10 cellular contexts compared by ENCODE assay signal in the genomic region with DNA sequence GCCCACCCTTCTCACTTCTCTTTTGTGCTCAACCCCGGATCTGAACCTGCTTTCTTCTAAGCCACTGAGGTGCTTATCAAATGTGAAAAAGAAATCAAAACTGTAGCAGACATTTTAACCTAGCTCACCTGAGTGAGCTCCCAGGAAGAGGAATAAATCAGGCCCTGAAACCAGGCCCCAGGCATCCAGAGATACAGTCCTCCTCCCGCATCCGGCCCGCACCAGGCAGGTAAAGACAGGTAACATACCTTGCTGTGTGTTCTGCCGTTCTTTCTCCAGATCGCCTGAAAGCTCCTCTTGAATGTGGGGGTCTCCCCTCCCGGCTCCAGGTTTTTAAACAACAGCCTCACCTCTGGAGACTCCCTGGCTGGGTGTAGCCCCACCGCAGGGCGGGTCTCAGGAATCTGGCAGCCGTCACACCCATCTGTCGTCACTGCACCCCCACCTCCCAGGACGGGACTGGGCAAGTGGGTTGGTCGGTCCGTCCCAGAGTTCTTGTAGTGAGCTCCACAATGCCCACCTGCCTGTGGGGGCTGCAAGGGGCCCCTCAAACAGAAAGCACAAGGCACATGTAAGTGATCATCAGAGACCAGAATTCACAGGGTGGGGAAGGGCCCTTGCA. TPM values are rescaled to one million over a fixed set of nuclear protein-coding genes. Genes with fewer than 3 reads are reported as not detected.
DNase-seq lines count a peak whose midpoint lies in the region; ATAC-seq and TF ChIP-seq lines count a peak whose summit lies in the region.
"Had no signal": no experiment of that assay in that cellular context is flagged by ENCODE, and none has a peak within 500 bp of the region (broad histone marks: within the 10 kb centered on the region; RNA-seq: fewer than 3 reads in every experiment).

A gene (minus strand): TSS at position 305 of the 622 bp plus-strand sequence. CDS start 1,481 bp downstream, outside the sequence.

- TF ChIP-seq POLR2A in suprapubic skin (IDR thresholded peaks at IDR 0.05): no peak

- no peaks in the 10 kb centered on the region for H3K27me3 Mint-ChIP-seq in activated CD4-positive, alpha-beta T cell treated with anti-CD3 and anti-CD28 coated beads, Interleukin-2, amount 10 ng/mL, durations not matched to agents 7 days and 5 days
- H3K27me3 Mint-ChIP-seq in activated T-helper 1 cell treated with anti-CD3 and anti-CD28 coated beads, Interleukin-12 subunit alpha, Interleukin-12 subunit beta, Interleukin-2, Interleukin-4 antibody, amounts not matched to agents 30 ng/mL and 10 ng/mL and 1 ng/mL, durations not matched to agents 14 hours and 24 hours and 36 hours (ENCODE audit: insufficient read depth): no peaks in the 10 kb centered on the region

- H3K9me3 Mint-ChIP-seq in activated CD4-positive, alpha-beta T cell treated with anti-CD3 and anti-CD28 coated beads, Interleukin-2, amount 10 ng/mL, durations not matched to agents 7 days and 5 days: no peaks in the 10 kb centered on the region
- no peaks in the 10 kb centered on the region for H3K9me3 Mint-ChIP-seq in activated T-helper 1 cell treated with anti-CD3 and anti-CD28 coated beads, Interleukin-12 subunit alpha, Interleukin-12 subunit beta, Interleukin-2, Interleukin-4 antibody, amounts not matched to agents 30 ng/mL and 10 ng/mL and 1 ng/mL, durations not matched to agents 14 hours and 24 hours and 36 hours

- no peaks in the 10 kb centered on the region for H3K9me3 ChIP-seq in left lung
- no peaks in the 10 kb centered on the region for H3K9me3 ChIP-seq in suprapubic skin
- H3K9me3 ChIP-seq: sigmoid colon, uterus had no signal

- peak within 1 kb of the TSS; percentile 83 for H3K27ac Mint-ChIP-seq in activated CD4-positive, alpha-beta T cell treated with anti-CD3 and anti-CD28 coated beads, Interleukin-2, amount 10 ng/mL, durations not matched to agents 7 days and 5 days
- peak within 1 kb of the TSS; percentile 96 for H3K27ac Mint-ChIP-seq in activated T-helper 1 cell treated with anti-CD3 and anti-CD28 coated beads, Interleukin-12 subunit alpha, Interleukin-12 subunit beta, Interleukin-2, Interleukin-4 antibody, amounts not matched to agents 30 ng/mL and 10 ng/mL and 1 ng/mL, durations not matched to agents 14 hours and 24 hours and 36 hours

- peaks cover 39% of the 10 kb centered on the region for H3K4me1 Mint-ChIP-seq in activated CD4-positive, alpha-beta T cell treated with anti-CD3 and anti-CD28 coated beads, Interleukin-2, amount 10 ng/mL, durations not matched to agents 7 days and 5 days
- peaks cover 74% of the 10 kb centered on the region for H3K4me1 Mint-ChIP-seq in activated T-helper 1 cell treated with anti-CD3 and anti-CD28 coated beads, Interleukin-12 subunit alpha, Interleukin-12 subunit beta, Interleukin-2, Interleukin-4 antibody, amounts not matched to agents 30 ng/mL and 10 ng/mL and 1 ng/mL, durations not matched to agents 14 hours and 24 hours and 36 hours (ENCODE audit: low read depth)

- no peak for DNase-seq in activated CD4-positive, alpha-beta T cell treated with anti-CD3 and anti-CD28 coated beads, Interleukin-2, amount 10 ng/mL, durations not matched to agents 7 days and 5 days
- no peak for DNase-seq in activated CD4-positive, alpha-beta T cell treated with anti-CD3 and anti-CD28 coated beads, Interleukin-2, amount 50 U/mL, for 48 hours
- DNase-seq in activated T-helper 1 cell treated with anti-CD3 and anti-CD28 coated beads, Interleukin-12 subunit alpha, Interleukin-12 subunit beta, Interleukin-2, Interleukin-4 antibody, amounts not matched to agents 30 ng/mL and 10 ng/mL and 1 ng/mL, durations not matched to agents 14 hours and 24 hours and 36 hours (ENCODE audit: low spot score): no peak
- DNase-seq in left lung (peak; percentile 69 to 91), suprapubic skin (ENCODE audit: low spot score in 2 of 2) (no peak), 8988T (no peak), AG20443 (ENCODE audit: low spot score) (no peak)
- no peak for DNase-seq in stimulated activated CD4-positive, alpha-beta T cell treated with anti-CD3 and anti-CD28 coated beads, Interleukin-4, amount 100 ng/mL, for 1 hour
- DNase-seq: uterus had no signal

- H3K4me3 ChIP-seq in left lung (peak within 1 kb of the TSS; percentile 7 to 35), suprapubic skin (peak within 1 kb of the TSS; percentile 27)
- H3K4me3 ChIP-seq: sigmoid colon, uterus had no signal

- TF ChIP-seq CTCF in left lung (IDR thresholded peaks at IDR 0.05): no peak
- TF ChIP-seq CTCF in suprapubic skin (IDR thresholded peaks at IDR 0.05): no peak

- H3K4me1 ChIP-seq in left lung (peaks cover 35 to 93% of the 10 kb centered on the region in 2 donors), suprapubic skin (peaks cover 70% of the 10 kb centered on the region)
- H3K4me1 ChIP-seq: uterus had no signal

- POLR2A ChIA-PET in activated CD4-positive, alpha-beta T cell treated with anti-CD3 and anti-CD28 coated beads, Interleukin-2, amount 10 ng/mL, durations not matched to agents 7 days and 5 days (lab: Charles Lee): no interaction called here

- 40% methylated on average over 14 of the region's 14 CpGs for WGBS in suprapubic skin

- CTCF ChIA-PET in activated CD4-positive, alpha-beta T cell treated with anti-CD3 and anti-CD28 coated beads, Interleukin-2, amount 10 ng/mL, durations not matched to agents 7 days and 5 days (lab: Charles Lee): interaction anchor here (0.7 to 2.0 kb wide), 10 partner anchors 10 to 104 kb away, joined by 3 to 7 read pairs (median 4); a partner anchor contains a TSS

- H3K36me3 Mint-ChIP-seq in activated CD4-positive, alpha-beta T cell treated with anti-CD3 and anti-CD28 coated beads, Interleukin-2, amount 10 ng/mL, durations not matched to agents 7 days and 5 days (ENCODE audit: low read depth): no peaks in the 10 kb centered on the region
- H3K36me3 Mint-ChIP-seq in activated T-helper 1 cell treated with anti-CD3 and anti-CD28 coated beads, Interleukin-12 subunit alpha, Interleukin-12 subunit beta, Interleukin-2, Interleukin-4 antibody, amounts not matched to agents 30 ng/mL and 10 ng/mL and 1 ng/mL, durations not matched to agents 14 hours and 24 hours and 36 hours (ENCODE audit: low read depth): peaks cover 4% of the 10 kb centered on the region

- TF ChIP-seq EP300 in suprapubic skin (IDR thresholded peaks at IDR 0.05): no peak

- H3K4me3 Mint-ChIP-seq in activated CD4-positive, alpha-beta T cell treated with anti-CD3 and anti-CD28 coated beads, Interleukin-2, amount 10 ng/mL, durations not matched to agents 7 days and 5 days: no peak within 1 kb of the TSS
- peak within 1 kb of the TSS; percentile 58 for H3K4me3 Mint-ChIP-seq in activated T-helper 1 cell treated with anti-CD3 and anti-CD28 coated beads, Interleukin-12 subunit alpha, Interleukin-12 subunit beta, Interleukin-2, Interleukin-4 antibody, amounts not matched to agents 30 ng/mL and 10 ng/mL and 1 ng/mL, durations not matched to agents 14 hours and 24 hours and 36 hours

- ATAC-seq in left lung: peak; percentile 69

- H3K27ac ChIP-seq in left lung: peak within 1 kb of the TSS; percentile 81 to 85
- peak within 1 kb of the TSS; percentile 72 for H3K27ac ChIP-seq in suprapubic skin
- H3K27ac ChIP-seq: uterus had no signal

- H3K36me3 ChIP-seq in left lung: no peaks in the 10 kb centered on the region
- no peaks in the 10 kb centered on the region for H3K36me3 ChIP-seq in suprapubic skin
- H3K36me3 ChIP-seq: sigmoid colon, uterus had no signal

- no peaks in the 10 kb centered on the region for H3K27me3 ChIP-seq in left lung
- H3K27me3 ChIP-seq in suprapubic skin: no peaks in the 10 kb centered on the region
- H3K27me3 ChIP-seq: sigmoid colon, uterus had no signal

- intact Hi-C loops in activated T-helper 1 cell treated with anti-CD3 and anti-CD28 coated beads, Interleukin-12 subunit alpha, Interleukin-12 subunit beta, Interleukin-2, Interleukin-4 antibody, amounts not matched to agents 30 ng/mL and 10 ng/mL and 1 ng/mL, durations not matched to agents 14 hours and 24 hours and 36 hours (cut with micrococcal nuclease): loop anchor here (2.0 kb wide), 1 partner anchor 45 kb away; no protein-coding TSS in a partner anchor
- intact Hi-C loops in left lung (cut with DNase I): no loop called here

RNA-seq across cellular contexts. Expression of the gene that starts here (rescaled TPM):
- 1 to 10 TPM; 1.3 to 1.9 TPM for total RNA-seq in activated CD4-positive, alpha-beta T cell treated with anti-CD3 and anti-CD28 coated beads, Interleukin-2, amount 10 ng/mL, durations not matched to agents 7 days and 5 days
- 15.8 and 18.3 TPM in 2 replicates for total RNA-seq in activated T-helper 1 cell treated with anti-CD3 and anti-CD28 coated beads, Interleukin-12 subunit alpha, Interleukin-12 subunit beta, Interleukin-2, Interleukin-4 antibody, amounts not matched to agents 30 ng/mL and 10 ng/mL and 1 ng/mL, durations not matched to agents 14 hours and 24 hours and 36 hours
- 100 to 1,000 TPM in 1 of 2 donors, 10 to 100 TPM in 1; 64.1 to 126 TPM for total RNA-seq in left lung
- 100 to 1,000 TPM in 2 of 4 donors, 10 to 100 TPM in 2; 74.2 to 165 (median 127) TPM for total RNA-seq in suprapubic skin

Comparison
In these comparisons a context has a peak if more than half of its experiments do, and no peak if none do; other contexts are left out.
1. DNase-seq: peak in left lung (2 of 2); none in activated CD4-positive, alpha-beta T cell treated with anti-CD3 and anti-CD28 coated beads, Interleukin-2, amount 10 ng/mL, durations not matched to agents 7 days and 5 days (single experiment), activated CD4-positive, alpha-beta T cell treated with anti-CD3 and anti-CD28 coated beads, Interleukin-2, amount 50 U/mL, for 48 hours (0 of 2), activated T-helper 1 cell treated with anti-CD3 and anti-CD28 coated beads, Interleukin-12 subunit alpha, Interleukin-12 subunit beta, Interleukin-2, Interleukin-4 antibody, amounts not matched to agents 30 ng/mL and 10 ng/mL and 1 ng/mL, durations not matched to agents 14 hours and 24 hours and 36 hours (single experiment), suprapubic skin (0 of 2), stimulated activated CD4-positive, alpha-beta T cell treated with anti-CD3 and anti-CD28 coated beads, Interleukin-4, amount 100 ng/mL, for 1 hour (single experiment), 8988T (single experiment) and AG20443 (single experiment).